In genomic region chr1:89690595-89690994, GRCh38 we compare ENCODE assay signal across 27 cellular contexts. TPM values are rescaled to one million over a fixed set of nuclear protein-coding genes. Genes with fewer than 3 reads are reported as not detected.
A peak's percentile ranks its signal among the peaks of the same experiment; 100 is the strongest.
DNase-seq lines count a peak whose midpoint lies in the region; ATAC-seq lines count a peak whose summit lies in the region.
"Had no signal": no experiment of that assay in that cellular context is flagged by ENCODE, and none has a peak within 500 bp of the region (broad histone marks: within the 10 kb centered on the region; RNA-seq: fewer than 3 reads in every experiment).

No MANE protein-coding gene starts in this region.

- H4K20me1 ChIP-seq in BLaER1 treated with 17β-estradiol and CSF1 and Interleukin-3, amounts not matched to agents 10 nM and 100 nM, result no peaks in the 10 kb centered on the region

- no peaks in the 10 kb centered on the region for H3K27me3 ChIP-seq in BLaER1 treated with 17β-estradiol and CSF1 and Interleukin-3, amounts not matched to agents 10 nM and 100 nM
- H3K27me3 ChIP-seq in CD4-positive, alpha-beta memory T cell (ENCODE audit: insufficient read depth, low read length), result no peaks in the 10 kb centered on the region
- H3K27me3 ChIP-seq: gastroesophageal sphincter had no signal

- peaks cover 60 to 70% of the 10 kb centered on the region in 2 donors for H3K36me3 Mint-ChIP-seq in CD4-positive, alpha-beta memory T cell
- H3K36me3 Mint-ChIP-seq in activated CD4-positive, alpha-beta memory T cell treated with anti-CD3 and anti-CD28 coated beads, Interleukin-2, amount 10 ng/mL, durations not matched to agents 7 days and 5 days (ENCODE audit: low read depth), result peaks cover 82% of the 10 kb centered on the region
- H3K36me3 Mint-ChIP-seq in immature natural killer cell, result peaks cover 31 to 40% (median 31%) of the 10 kb centered on the region in 3 donors
- H3K36me3 Mint-ChIP-seq: mesothelial cell of epicardium had no signal

- H3K9me3 Mint-ChIP-seq in CD4-positive, alpha-beta memory T cell, result peaks cover 0 to 4% (median 0%) of the 10 kb centered on the region in 8 donors
- no peaks in the 10 kb centered on the region for H3K9me3 Mint-ChIP-seq in activated CD4-positive, alpha-beta memory T cell treated with anti-CD3 and anti-CD28 coated beads, Interleukin-2, amount 10 ng/mL, durations not matched to agents 7 days and 5 days
- no peaks in the 10 kb centered on the region for H3K9me3 Mint-ChIP-seq in immature natural killer cell
- H3K9me3 Mint-ChIP-seq: mesothelial cell of epicardium, nephron had no signal

- DNase-seq in CD4-positive, alpha-beta memory T cell, result no peak
- DNase-seq in activated CD4-positive, alpha-beta memory T cell treated with anti-CD3 and anti-CD28 coated beads, Interleukin-2, amount 10 ng/mL, durations not matched to agents 7 days and 5 days, result no peak
- no peak for DNase-seq in immature natural killer cell
- no peak for DNase-seq in Kasumi-1 (lab: John Stamatoyannopoulos, UW)
- no peak for DNase-seq in cerebellum (ENCODE audit: low spot score)
- DNase-seq: activated CD4-positive, alpha-beta T cell treated with anti-CD3 and anti-CD28 coated beads for 36 hours; activated effector memory CD4-positive, alpha-beta T cell treated with anti-CD3 and anti-CD28 coated beads, Interleukin-2, amount 50 U/mL, for 16 hours; amygdala; DMS79; GF-D8; hippocampal formation; Karpas-422; left ventricle myocardium superior; MV-4-11; NCI-H146; NCI-H2171; NCI-H524; NK-92 treated with Interleukin-12 subunit alpha and Interleukin-12 subunit beta, amount 100 ng/mL, for 24 hours; SIG-M5; stimulated activated naive CD4-positive, alpha-beta T cell; SW 1271 had no signal

- peaks cover 44 to 73% (median 61%) of the 10 kb centered on the region in 11 experiments for H3K36me3 ChIP-seq in BLaER1 treated with 17β-estradiol and CSF1 and Interleukin-3, amounts not matched to agents 10 nM and 100 nM
- peaks cover 34% of the 10 kb centered on the region for H3K36me3 ChIP-seq in CD4-positive, alpha-beta memory T cell (ENCODE audit: insufficient read depth, low read length)

- peaks cover 0 to 43% (median 23%) of the 10 kb centered on the region in 11 experiments; a peak in 17 of 22 replicates for H3K9me3 ChIP-seq in BLaER1 treated with 17β-estradiol and CSF1 and Interleukin-3, amounts not matched to agents 10 nM and 100 nM (replicated peaks in 1 of 11)
- H3K9me3 ChIP-seq in CD4-positive, alpha-beta memory T cell (ENCODE audit: control insufficient read depth in 1 of 2, low read length in 2 of 2), result no peaks in the 10 kb centered on the region
- H3K9me3 ChIP-seq: gastroesophageal sphincter had no signal

- H3K9ac ChIP-seq in BLaER1 treated with 17β-estradiol and CSF1 and Interleukin-3, amounts not matched to agents 10 nM and 100 nM, result peak overlapping the region in 9 of 11 experiments; percentile 78 to 92 (median 87); a peak in 17 of 22 replicates

- H3K4me1 ChIP-seq in BLaER1 treated with 17β-estradiol and CSF1 and Interleukin-3, amounts not matched to agents 10 nM and 100 nM, result peaks cover 72 to 100% (median 94%) of the 10 kb centered on the region in 10 experiments
- peaks cover 52% of the 10 kb centered on the region for H3K4me1 ChIP-seq in CD4-positive, alpha-beta memory T cell (ENCODE audit: insufficient read depth, low read length)

- no peak for ATAC-seq in GM21717 (IDR thresholded peaks at IDR 0.05; ENCODE audit: unreplicated experiment)
- ATAC-seq: activated CD4-positive, alpha-beta T cell treated with anti-CD3 and anti-CD28 coated beads for 36 hours; gastroesophageal sphincter; left ventricle myocardium superior had no signal

- intact Hi-C loops in CD4-positive, alpha-beta memory T cell (cut with micrococcal nuclease), result no loop called here

- no peak overlapping the region for H3K4me3 ChIP-seq in BLaER1 treated with 17β-estradiol and CSF1 and Interleukin-3, amounts not matched to agents 10 nM and 100 nM
- no peak overlapping the region for H3K4me3 ChIP-seq in CD4-positive, alpha-beta memory T cell (ENCODE audit: low read length in 2 of 2)
- H3K4me3 ChIP-seq: coronary artery, gastroesophageal sphincter had no signal

- CTCF ChIA-PET in CD4-positive, alpha-beta memory T cell (lab: Charles Lee; ENCODE audit: partially characterized antibody), result interaction anchor here (2.0 kb wide), 1 partner anchor 72 kb away, joined by 7 read pairs; no protein-coding TSS in a partner anchor
- CTCF ChIA-PET in activated CD4-positive, alpha-beta memory T cell treated with anti-CD3 and anti-CD28 coated beads, Interleukin-2, amount 10 ng/mL, durations not matched to agents 7 days and 5 days (lab: Charles Lee), result interaction anchor here (0.9 kb wide), 1 partner anchor 73 kb away, joined by 4 read pairs; no protein-coding TSS in a partner anchor

- H3K27me3 Mint-ChIP-seq in CD4-positive, alpha-beta memory T cell, result no peaks in the 10 kb centered on the region
- H3K27me3 Mint-ChIP-seq in activated CD4-positive, alpha-beta memory T cell treated with anti-CD3 and anti-CD28 coated beads, Interleukin-2, amount 10 ng/mL, durations not matched to agents 7 days and 5 days, result no peaks in the 10 kb centered on the region
- peaks cover 0 to 3% (median 2%) of the 10 kb centered on the region in 3 donors for H3K27me3 Mint-ChIP-seq in immature natural killer cell (ENCODE audit: low read depth in 3 of 3)
- H3K27me3 Mint-ChIP-seq: activated CD4-positive, alpha-beta T cell treated with anti-CD3 and anti-CD28 coated beads for 36 hours had no signal

- H3K27ac Mint-ChIP-seq in CD4-positive, alpha-beta memory T cell, result peak overlapping the region; percentile 5 to 77 (median 65)
- peak overlapping the region; percentile 1 for H3K27ac Mint-ChIP-seq in activated CD4-positive, alpha-beta memory T cell treated with anti-CD3 and anti-CD28 coated beads, Interleukin-2, amount 10 ng/mL, durations not matched to agents 7 days and 5 days
- H3K27ac Mint-ChIP-seq in immature natural killer cell, result peak overlapping the region in 5 of 6 donors; percentile 23 to 78 (median 60)
- H3K27ac Mint-ChIP-seq: mesothelial cell of epicardium, nephron had no signal

- POLR2A ChIA-PET in CD4-positive, alpha-beta memory T cell (lab: Charles Lee; ENCODE audit: partially characterized antibody), result interaction anchor here (1.4 kb wide), 1 partner anchor 8 kb away, joined by 3 read pairs; no protein-coding TSS in a partner anchor
- POLR2A ChIA-PET in activated CD4-positive, alpha-beta memory T cell treated with anti-CD3 and anti-CD28 coated beads, Interleukin-2, amount 10 ng/mL, durations not matched to agents 7 days and 5 days (lab: Charles Lee), result interaction anchor here (0.7 to 1.1 kb wide), 2 partner anchors 8 to 20 kb away, joined by 3 read pairs; no protein-coding TSS in a partner anchor

- peak overlapping the region; percentile 20 to 94 (median 88); a peak in 21 of 22 replicates for H3K4me2 ChIP-seq in BLaER1 treated with 17β-estradiol and CSF1 and Interleukin-3, amounts not matched to agents 10 nM and 100 nM

- peak overlapping the region; percentile 12 to 100 (median 97); a peak in 20 of 22 replicates for H3K27ac ChIP-seq in BLaER1 treated with 17β-estradiol and CSF1 and Interleukin-3, amounts not matched to agents 10 nM and 100 nM
- no peak overlapping the region for H3K27ac ChIP-seq in CD4-positive, alpha-beta memory T cell (ENCODE audit: low read depth, low read length)
- H3K27ac ChIP-seq: coronary artery, gastroesophageal sphincter had no signal

- no peak overlapping the region for H3K4me3 Mint-ChIP-seq in CD4-positive, alpha-beta memory T cell
- H3K4me3 Mint-ChIP-seq in activated CD4-positive, alpha-beta memory T cell treated with anti-CD3 and anti-CD28 coated beads, Interleukin-2, amount 10 ng/mL, durations not matched to agents 7 days and 5 days, result no peak overlapping the region
- no peak overlapping the region for H3K4me3 Mint-ChIP-seq in immature natural killer cell
- H3K4me3 Mint-ChIP-seq: activated CD4-positive, alpha-beta T cell treated with anti-CD3 and anti-CD28 coated beads for 36 hours; mesothelial cell of epicardium; nephron had no signal

- peaks cover 61 to 89% (median 77%) of the 10 kb centered on the region in 4 donors for H3K4me1 Mint-ChIP-seq in CD4-positive, alpha-beta memory T cell
- H3K4me1 Mint-ChIP-seq in activated CD4-positive, alpha-beta memory T cell treated with anti-CD3 and anti-CD28 coated beads, Interleukin-2, amount 10 ng/mL, durations not matched to agents 7 days and 5 days, result peaks cover 75% of the 10 kb centered on the region
- H3K4me1 Mint-ChIP-seq in immature natural killer cell, result peaks cover 46 to 57% of the 10 kb centered on the region in 2 donors
- H3K4me1 Mint-ChIP-seq: nephron had no signal

RNA-seq across cellular contexts. Expression of gene LRRC8C, which starts 57.7 kb away (rescaled TPM):
- total RNA-seq in CD4-positive, alpha-beta memory T cell, result 10 to 100 TPM; 56.7 to 57.1 TPM
- 10 to 100 TPM; 21.2 to 30.1 TPM for polyA plus RNA-seq in CD4-positive, alpha-beta memory T cell
- 10 to 100 TPM; 52.5 to 55.6 TPM for total RNA-seq in activated CD4-positive, alpha-beta memory T cell treated with anti-CD3 and anti-CD28 coated beads, Interleukin-2, amount 10 ng/mL, durations not matched to agents 7 days and 5 days
- 1 to 10 TPM; 3.5 to 7.3 (median 4.1) TPM for polyA plus RNA-seq in immature natural killer cell
- 5.5 TPM for total RNA-seq in cerebellum

Comparison
In these comparisons a context has a peak if more than half of its experiments do, and no peak if none do; other contexts are left out.
1. H3K27ac Mint-ChIP-seq: peak in every context shown above with its lines; median percentile 65 in CD4-positive, alpha-beta memory T cell; 60 in immature natural killer cell; 1 in activated CD4-positive, alpha-beta memory T cell treated with anti-CD3 and anti-CD28 coated beads, Interleukin-2, amount 10 ng/mL, durations not matched to agents 7 days and 5 days.